29 cellular contexts compared by ENCODE assay signal in the genomic region with DNA sequence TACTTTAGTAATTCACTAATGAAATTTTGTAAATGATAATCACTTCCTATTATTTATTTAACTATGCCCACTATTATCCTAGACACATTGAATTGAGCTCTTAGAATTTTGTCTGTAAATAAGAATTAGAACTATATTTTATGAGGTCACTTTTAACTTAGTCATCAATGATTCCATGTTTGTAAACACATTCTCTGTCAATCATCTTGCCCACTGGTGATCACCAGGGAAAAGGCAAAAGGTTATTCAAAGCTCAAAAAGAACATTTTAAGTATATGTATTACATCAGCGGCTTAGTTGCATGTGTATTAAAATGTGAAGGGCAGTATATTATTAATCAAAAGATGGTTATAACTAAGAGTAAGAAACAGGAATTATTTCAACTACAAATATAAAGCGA. TPM values are rescaled to one million over a fixed set of nuclear protein-coding genes. Genes with fewer than 3 reads are reported as not detected.
"Had no signal": no experiment of that assay in that cellular context is flagged by ENCODE, and none has a peak within 500 bp of the region (broad histone marks: within the 10 kb centered on the region; RNA-seq: fewer than 3 reads in every experiment).

No MANE protein-coding gene starts in this region.

- H3K27me3 ChIP-seq: ascending aorta, brain microvascular endothelial cell, esophagus muscularis mucosa, gastroesophageal sphincter, heart right ventricle had no signal

- FAIRE-seq: bronchial epithelial cell had no signal

- H3K36me3 ChIP-seq: ascending aorta, brain microvascular endothelial cell, esophagus muscularis mucosa, gastroesophageal sphincter, heart right ventricle had no signal

- H3K4me1 ChIP-seq: ascending aorta, esophagus muscularis mucosa, gastroesophageal sphincter, heart right ventricle had no signal

- DNase-seq: activated CD4-positive, alpha-beta memory T cell treated with anti-CD3 and anti-CD28 coated beads for 36 hours; activated CD4-positive, alpha-beta T cell treated with anti-CD3 and anti-CD28 coated beads for 36 hours; activated CD4-positive, alpha-beta T cell treated with anti-CD3 and anti-CD28 coated beads, Interleukin-2, amount 10 ng/mL, durations not matched to agents 24 days and 14 days; activated CD4-positive, CD25-positive, alpha-beta regulatory T cell; activated CD4-positive, CD25-positive, alpha-beta regulatory T cell treated with anti-CD3 and anti-CD28 coated beads, Interleukin-2, amount 50 U/mL, for 72 hours; activated CD8-positive, alpha-beta memory T cell treated with anti-CD3 and anti-CD28 coated beads, Interleukin-2, amount 10 ng/mL, durations not matched to agents 7 days and 5 days; activated CD8-positive, alpha-beta memory T cell treated with anti-CD3 and anti-CD28 coated beads, Interleukin-2, amount 50 U/mL, for 4 hours; activated CD8-positive, alpha-beta T cell treated with anti-CD3 and anti-CD28 coated beads, Interleukin-2, amount 10 ng/mL, durations not matched to agents 7 days and 5 days; activated effector memory CD4-positive, alpha-beta T cell treated with anti-CD3 and anti-CD28 coated beads, Interleukin-2, amount 50 U/mL, for 16 hours; activated naive CD4-positive, alpha-beta T cell treated with anti-CD3 and anti-CD28 coated beads, Interleukin-2, amount 10 ng/mL, durations not matched to agents 7 days and 5 days; activated naive CD8-positive, alpha-beta T cell treated with anti-CD3 and anti-CD28 coated beads, Interleukin-2, amount 10 ng/mL, durations not matched to agents 7 days and 5 days; activated T-cell treated with anti-CD3 and anti-CD28 coated beads, Interleukin-2, amount 50 U/mL, for 1 hour; activated T-cell treated with anti-CD3 and anti-CD28 coated beads, Interleukin-2, amount 50 U/mL, for 48 hours; brain microvascular endothelial cell; cortex of kidney; dermis blood vessel endothelial cell; effector CD4-positive, alpha-beta T cell; effector memory CD8-positive, alpha-beta T cell; erythroblast; foreskin melanocyte; heart right ventricle; T-helper 2 cell had no signal

- H3K4me3 ChIP-seq: ascending aorta, esophagus muscularis mucosa, gastroesophageal sphincter, heart right ventricle had no signal

- H3K9me3 ChIP-seq: ascending aorta, esophagus muscularis mucosa, gastroesophageal sphincter, heart right ventricle had no signal

- ATAC-seq: activated CD4-positive, alpha-beta T cell treated with anti-CD3 and anti-CD28 coated beads for 36 hours; activated CD8-positive, alpha-beta memory T cell treated with anti-CD3 and anti-CD28 coated beads, Interleukin-2, amount 10 ng/mL, durations not matched to agents 7 days and 5 days; activated CD8-positive, alpha-beta T cell treated with anti-CD3 and anti-CD28 coated beads, Interleukin-2, amount 10 ng/mL, durations not matched to agents 7 days and 5 days; activated naive CD4-positive, alpha-beta T cell treated with anti-CD3 and anti-CD28 coated beads, Interleukin-2, amount 50 U/mL, for 72 hours; effector memory CD8-positive, alpha-beta T cell; gastroesophageal sphincter; heart right ventricle had no signal

- H3K27ac ChIP-seq: ascending aorta, brain microvascular endothelial cell, esophagus muscularis mucosa, gastroesophageal sphincter, heart right ventricle had no signal

RNA-seq across cellular contexts. Expression of gene SCN9A, which starts 25.2 kb away (rescaled TPM):
- total RNA-seq: activated CD4-positive, alpha-beta memory T cell treated with anti-CD3 and anti-CD28 coated beads for 36 hours; activated CD4-positive, alpha-beta T cell treated with anti-CD3 and anti-CD28 coated beads, Interleukin-2, amount 10 ng/mL, durations not matched to agents 24 days and 14 days; activated CD8-positive, alpha-beta memory T cell treated with anti-CD3 and anti-CD28 coated beads for 36 hours; activated CD8-positive, alpha-beta memory T cell treated with anti-CD3 and anti-CD28 coated beads, Interleukin-2, amount 10 ng/mL, durations not matched to agents 7 days and 5 days; activated naive CD8-positive, alpha-beta T cell treated with anti-CD3 and anti-CD28 coated beads, Interleukin-2, amount 10 ng/mL, durations not matched to agents 7 days and 5 days; activated T-helper 2 cell treated with anti-CD3 and anti-CD28 coated beads, Interferon-gamma antibody, Interleukin-2, Interleukin-4, amounts not matched to agents 10 μg/mL and 5 μg/mL and 100 μg/mL, durations not matched to agents 14 hours and 24 hours and 36 hours had no signal
